Comparison of ENCODE assay signal across 1 cellular context in genomic region chr15:57600197-57600596, GRCh38.
TF ChIP-seq lines count a peak whose summit lies in the region.

No MANE protein-coding gene starts in this region.

TF ChIP-seq in GM23338, 12 proteins besides CTCF, POLR2A, EP300 and RAD21 (continued from another document):
- TF ChIP-seq ZNF462 (CRISPR knock-in tag; IDR thresholded peaks at IDR 0.05) (no peak), NANOG (IDR thresholded peaks at IDR 0.05; ENCODE audit: borderline replicate concordance) (no peak), ETS1 (IDR thresholded peaks at IDR 0.05) (no peak), EZH2phosphoT487 (IDR thresholded peaks at IDR 0.05; ENCODE audit: unreplicated experiment) (no peak), EZH2 (IDR thresholded peaks at IDR 0.05; ENCODE audit: low read depth, unreplicated experiment) (no peak), ZNF114 (CRISPR knock-in tag; IDR thresholded peaks at IDR 0.05) (no peak), POLR2AphosphoS5 (IDR thresholded peaks at IDR 0.05; ENCODE audit: low read depth) (no peak), STAT1 (IDR thresholded peaks at IDR 0.05; ENCODE audit: unreplicated experiment) (no peak)
- TF ChIP-seq, protein P1, sequence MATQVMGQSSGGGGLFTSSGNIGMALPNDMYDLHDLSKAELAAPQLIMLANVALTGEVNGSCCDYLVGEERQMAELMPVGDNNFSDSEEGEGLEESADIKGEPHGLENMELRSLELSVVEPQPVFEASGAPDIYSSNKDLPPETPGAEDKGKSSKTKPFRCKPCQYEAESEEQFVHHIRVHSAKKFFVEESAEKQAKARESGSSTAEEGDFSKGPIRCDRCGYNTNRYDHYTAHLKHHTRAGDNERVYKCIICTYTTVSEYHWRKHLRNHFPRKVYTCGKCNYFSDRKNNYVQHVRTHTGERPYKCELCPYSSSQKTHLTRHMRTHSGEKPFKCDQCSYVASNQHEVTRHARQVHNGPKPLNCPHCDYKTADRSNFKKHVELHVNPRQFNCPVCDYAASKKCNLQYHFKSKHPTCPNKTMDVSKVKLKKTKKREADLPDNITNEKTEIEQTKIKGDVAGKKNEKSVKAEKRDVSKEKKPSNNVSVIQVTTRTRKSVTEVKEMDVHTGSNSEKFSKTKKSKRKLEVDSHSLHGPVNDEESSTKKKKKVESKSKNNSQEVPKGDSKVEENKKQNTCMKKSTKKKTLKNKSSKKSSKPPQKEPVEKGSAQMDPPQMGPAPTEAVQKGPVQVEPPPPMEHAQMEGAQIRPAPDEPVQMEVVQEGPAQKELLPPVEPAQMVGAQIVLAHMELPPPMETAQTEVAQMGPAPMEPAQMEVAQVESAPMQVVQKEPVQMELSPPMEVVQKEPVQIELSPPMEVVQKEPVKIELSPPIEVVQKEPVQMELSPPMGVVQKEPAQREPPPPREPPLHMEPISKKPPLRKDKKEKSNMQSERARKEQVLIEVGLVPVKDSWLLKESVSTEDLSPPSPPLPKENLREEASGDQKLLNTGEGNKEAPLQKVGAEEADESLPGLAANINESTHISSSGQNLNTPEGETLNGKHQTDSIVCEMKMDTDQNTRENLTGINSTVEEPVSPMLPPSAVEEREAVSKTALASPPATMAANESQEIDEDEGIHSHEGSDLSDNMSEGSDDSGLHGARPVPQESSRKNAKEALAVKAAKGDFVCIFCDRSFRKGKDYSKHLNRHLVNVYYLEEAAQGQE (IDR thresholded peaks at IDR 0.05; ENCODE audit: unreplicated experiment) = no peak
